1 cellular context compared by ENCODE assay signal in genomic region chr19:35461050-35461449, GRCh38.
TF ChIP-seq lines count a peak whose summit lies in the region.

No MANE protein-coding gene starts in this region.

TF ChIP-seq in GM23338, 12 proteins besides CTCF, POLR2A, EP300 and RAD21:
- TF ChIP-seq ZNF331 (CRISPR knock-in tag; IDR thresholded peaks at IDR 0.05; ENCODE audit: low read depth) (no peak), REST (IDR thresholded peaks at IDR 0.05; ENCODE audit: unreplicated experiment) (no peak), POLR2AphosphoS5 (IDR thresholded peaks at IDR 0.05; ENCODE audit: low read depth) (no peak), ZNF114 (CRISPR knock-in tag; IDR thresholded peaks at IDR 0.05) (no peak), STAT1 (IDR thresholded peaks at IDR 0.05; ENCODE audit: unreplicated experiment) (no peak), EZH2phosphoT487 (IDR thresholded peaks at IDR 0.05; ENCODE audit: unreplicated experiment) (no peak), ZNF462 (CRISPR knock-in tag; IDR thresholded peaks at IDR 0.05) (no peak), NANOG (IDR thresholded peaks at IDR 0.05; ENCODE audit: borderline replicate concordance) (no peak), ETS1 (IDR thresholded peaks at IDR 0.05) (no peak), EZH2 (IDR thresholded peaks at IDR 0.05; ENCODE audit: low read depth, unreplicated experiment) (no peak)
TF ChIP-seq in GM23338: peak in this region for 0.
